In genomic region chr20:20664795-20665194, GRCh38 we compare ENCODE assay signal across 8 cellular contexts. TPM values are rescaled to one million over a fixed set of nuclear protein-coding genes. Genes with fewer than 3 reads are reported as not detected.
DNase-seq lines count a peak whose midpoint lies in the region; ATAC-seq and TF ChIP-seq lines count a peak whose summit lies in the region.

No MANE protein-coding gene starts in this region.

- TF ChIP-seq CTCF in brain microvascular endothelial cell (IDR thresholded peaks at IDR 0.05; ENCODE audit: low read depth, low read length, missing control alignments), result peak; percentile 43

- H3K36me3 ChIP-seq in brain microvascular endothelial cell (replicated peaks), result no peaks in the 10 kb centered on the region

- in situ Hi-C loops in brain microvascular endothelial cell (cut with HindIII; ENCODE audit: low pct_ligation_motif_present, low sequenced_read_pairs), result no loop called here

- no peak overlapping the region for H3K27ac Mint-ChIP-seq in activated T-cell treated with anti-CD3 and anti-CD28 coated beads, Interleukin-2, amount 50 U/mL, for 72 hours

- no peak overlapping the region for H3K4me3 ChIP-seq in brain microvascular endothelial cell (ENCODE audit: low read depth, low read length)

- peaks cover 31% of the 10 kb centered on the region for H3K4me1 Mint-ChIP-seq in activated T-cell treated with anti-CD3 and anti-CD28 coated beads, Interleukin-2, amount 50 U/mL, for 72 hours (ENCODE audit: low read depth)

- H3K27me3 ChIP-seq in brain microvascular endothelial cell (replicated peaks), result no peaks in the 10 kb centered on the region

- no peak overlapping the region for H3K4me3 Mint-ChIP-seq in activated T-cell treated with anti-CD3 and anti-CD28 coated beads, Interleukin-2, amount 50 U/mL, for 72 hours

- H3K27ac ChIP-seq in brain microvascular endothelial cell, result no peak overlapping the region

- no peaks in the 10 kb centered on the region for H3K36me3 Mint-ChIP-seq in activated T-cell treated with anti-CD3 and anti-CD28 coated beads, Interleukin-2, amount 50 U/mL, for 72 hours (ENCODE audit: insufficient read depth in 2 of 2)

- peak; percentile 58 to 64 for ATAC-seq in activated T-cell treated with anti-CD3 and anti-CD28 coated beads, Interleukin-2, amount 50 U/mL, for 72 hours (replicated peaks in 1 of 2)
- ATAC-seq in HG02938 (IDR thresholded peaks at IDR 0.05; ENCODE audit: unreplicated experiment) (peak; percentile 70), left colon (peak; percentile 86), HG03354 (IDR thresholded peaks at IDR 0.05; ENCODE audit: poor library complexity, severe bottlenecking, unreplicated experiment) (no peak)

- intact Hi-C loops in left colon (cut with DNase I, micrococcal nuclease), result loop anchor here in 1 of 2 donors (10.0 kb wide), 1 partner anchor 160 kb away; no protein-coding TSS in a partner anchor

- no peak for DNase-seq in activated T-cell treated with anti-CD3 and anti-CD28 coated beads, Interleukin-2, amount 50 U/mL, for 72 hours
- DNase-seq in activated T-cell treated with anti-CD3 and anti-CD28 coated beads for 4 hours, result no peak
- DNase-seq in NCI-H526 (lab: John Stamatoyannopoulos, UW), result peak; percentile 44 to 64
- peak; percentile 14 for DNase-seq in brain microvascular endothelial cell
- DNase-seq in left colon, result no peak
- DNase-seq in stimulated activated CD4-positive, alpha-beta T cell treated with anti-CD3 and anti-CD28 coated beads, Interleukin-4, amount 100 ng/mL, for 24 hours, result no peak

- no peaks in the 10 kb centered on the region for H3K27me3 Mint-ChIP-seq in activated T-cell treated with anti-CD3 and anti-CD28 coated beads, Interleukin-2, amount 50 U/mL, for 72 hours (ENCODE audit: low read depth)

- H3K9me3 Mint-ChIP-seq in activated T-cell treated with anti-CD3 and anti-CD28 coated beads, Interleukin-2, amount 50 U/mL, for 72 hours, result no peaks in the 10 kb centered on the region

RNA-seq across cellular contexts. Expression of gene RALGAPA2, which starts 47.6 kb away (rescaled TPM):
- 10 to 100 TPM; 38.4 to 46.8 TPM for total RNA-seq in activated T-cell treated with anti-CD3 and anti-CD28 coated beads, Interleukin-2, amount 50 U/mL, for 72 hours
- 10 to 100 TPM; 55.5 to 80.0 TPM for total RNA-seq in left colon

Comparison
In these comparisons a context has a peak if more than half of its experiments do, and no peak if none do; other contexts are left out.
1. DNase-seq: peak in NCI-H526 (2 of 2) and brain microvascular endothelial cell (single experiment); none in activated T-cell treated with anti-CD3 and anti-CD28 coated beads, Interleukin-2, amount 50 U/mL, for 72 hours (0 of 2), activated T-cell treated with anti-CD3 and anti-CD28 coated beads for 4 hours (single experiment), left colon (0 of 2) and stimulated activated CD4-positive, alpha-beta T cell treated with anti-CD3 and anti-CD28 coated beads, Interleukin-4, amount 100 ng/mL, for 24 hours (single experiment).